In genomic region chr20:19605759-19606158, GRCh38 we compare ENCODE assay signal across 27 cellular contexts.
"Had no signal": no experiment of that assay in that cellular context is flagged by ENCODE, and none has a peak within 500 bp of the region (broad histone marks: within the 10 kb centered on the region; RNA-seq: fewer than 3 reads in every experiment).

No MANE protein-coding gene starts in this region.

- H3K4me1 ChIP-seq: colonic mucosa, foreskin keratinocyte, heart right ventricle, neural progenitor cell, right lobe of liver, transverse colon, upper lobe of right lung had no signal

- H3K27me3 Mint-ChIP-seq: central memory CD8-positive, alpha-beta T cell had no signal

- H3K9me3 ChIP-seq: colonic mucosa, esophagus muscularis mucosa, gastroesophageal sphincter, heart right ventricle, psoas muscle, right lobe of liver, transverse colon, upper lobe of right lung, uterus had no signal

- H3K4me3 Mint-ChIP-seq: central memory CD8-positive, alpha-beta T cell; immature natural killer cell; naive thymus-derived CD8-positive, alpha-beta T cell; neural progenitor cell; stimulated activated naive B cell treated with anti-CD40 and anti-IgM and Interleukin-4, amounts not matched to agents 10 μg/mL and 1 μg/mL and 100 μg/mL, for 72 hours; stimulated activated naive CD8-positive, alpha-beta T cell treated with anti-CD3 and anti-CD28 coated beads, Interleukin-15, Interleukin-2, amounts not matched to agents 100 ng/mL and 50 ng/mL, for 24 hours had no signal

- H3K36me3 Mint-ChIP-seq: immature natural killer cell; naive thymus-derived CD8-positive, alpha-beta T cell; neural progenitor cell; stimulated activated naive B cell treated with anti-CD40 and anti-IgM and Interleukin-4, amounts not matched to agents 10 μg/mL and 1 μg/mL and 100 μg/mL, for 72 hours had no signal

- H3K36me3 ChIP-seq: colonic mucosa, esophagus muscularis mucosa, gastroesophageal sphincter, heart right ventricle, neural progenitor cell, right lobe of liver, transverse colon, upper lobe of right lung, uterus had no signal

- H3K4me1 Mint-ChIP-seq: central memory CD8-positive, alpha-beta T cell; immature natural killer cell; naive thymus-derived CD8-positive, alpha-beta T cell; neural progenitor cell; stimulated activated naive B cell treated with anti-CD40 and anti-IgM and Interleukin-4, amounts not matched to agents 10 μg/mL and 1 μg/mL and 100 μg/mL, for 72 hours had no signal

- H3K4me3 ChIP-seq: colonic mucosa, esophagus muscularis mucosa, gastroesophageal sphincter, heart right ventricle, lung, neural progenitor cell, psoas muscle, right lobe of liver, transverse colon, upper lobe of right lung, uterus had no signal

- DNase-seq: colonic mucosa; dermis blood vessel endothelial cell; effector memory CD4-positive, alpha-beta T cell; foreskin keratinocyte; hypothalamus; immature natural killer cell; islet precursor cell; kidney glomerular epithelial cell; left colon; mesendoderm; naive thymus-derived CD8-positive, alpha-beta T cell; psoas muscle; right lobe of liver; small intestine; stimulated activated CD4-positive, alpha-beta T cell treated with anti-CD3 and anti-CD28 coated beads, Interleukin-15, amount 100 ng/mL, for 24 hours; stimulated activated CD4-positive, alpha-beta T cell treated with anti-CD3 and anti-CD28 coated beads, Interleukin-2, amount 100 ng/mL, for 48 hours; stimulated activated naive B cell treated with anti-CD40 and anti-IgM and Interleukin-4, amounts not matched to agents 10 μg/mL and 1 μg/mL and 100 μg/mL, for 72 hours; transverse colon; upper lobe of right lung; uterus had no signal

- H3K27me3 ChIP-seq: colonic mucosa, esophagus muscularis mucosa, foreskin keratinocyte, gastroesophageal sphincter, neural progenitor cell, right lobe of liver, transverse colon, upper lobe of right lung, uterus had no signal

- H3K27ac ChIP-seq: colonic mucosa, esophagus muscularis mucosa, foreskin keratinocyte, gastroesophageal sphincter, heart right ventricle, neural progenitor cell, psoas muscle, right lobe of liver, transverse colon, upper lobe of right lung had no signal

- H3K27ac Mint-ChIP-seq: immature natural killer cell; naive thymus-derived CD8-positive, alpha-beta T cell; neural progenitor cell; stimulated activated naive B cell treated with anti-CD40 and anti-IgM and Interleukin-4, amounts not matched to agents 10 μg/mL and 1 μg/mL and 100 μg/mL, for 72 hours; stimulated activated naive CD8-positive, alpha-beta T cell treated with anti-CD3 and anti-CD28 coated beads, Interleukin-15, Interleukin-2, amounts not matched to agents 100 ng/mL and 50 ng/mL, for 24 hours had no signal

- ATAC-seq: foreskin keratinocyte; gastroesophageal sphincter; left colon; naive thymus-derived CD8-positive, alpha-beta T cell; psoas muscle; right lobe of liver; stimulated activated naive B cell treated with anti-CD40 and anti-IgM and Interleukin-4, amounts not matched to agents 10 μg/mL and 1 μg/mL and 100 μg/mL, for 72 hours; upper lobe of right lung had no signal

- H3K9me3 Mint-ChIP-seq: central memory CD8-positive, alpha-beta T cell; naive thymus-derived CD8-positive, alpha-beta T cell; stimulated activated naive B cell treated with anti-CD40 and anti-IgM and Interleukin-4, amounts not matched to agents 10 μg/mL and 1 μg/mL and 100 μg/mL, for 72 hours; stimulated activated naive CD8-positive, alpha-beta T cell treated with anti-CD3 and anti-CD28 coated beads, Interleukin-15, Interleukin-2, amounts not matched to agents 100 ng/mL and 50 ng/mL, for 24 hours had no signal
